21 cellular contexts compared by ENCODE assay signal in genomic region chr2:150413890-150414289, GRCh38.
DNase-seq lines count a peak whose midpoint lies in the region; ATAC-seq and TF ChIP-seq lines count a peak whose summit lies in the region.
"Had no signal": no experiment of that assay in that cellular context is flagged by ENCODE, and none has a peak within 500 bp of the region (broad histone marks: within the 10 kb centered on the region; RNA-seq: fewer than 3 reads in every experiment).

No MANE protein-coding gene starts in this region.

- CTCF ChIA-PET in IMR-90 (lab: Yijun Ruan, JAX): no interaction called here

- H3K18ac ChIP-seq in IMR-90 (ENCODE audit: low read depth, low read length): no peak overlapping the region

- peaks cover 7% of the 10 kb centered on the region for H3K4me1 ChIP-seq in IMR-90 (ENCODE audit: control insufficient read depth, insufficient read depth, low read length)

- POLR2A ChIA-PET in IMR-90 (lab: Charles Lee; ENCODE audit: unreplicated experiment): no interaction called here

- H4K20me1 ChIP-seq in IMR-90 (ENCODE audit: insufficient read depth, low read length): no peaks in the 10 kb centered on the region
- H4K20me1 ChIP-seq: BLaER1 had no signal

- H3K23ac ChIP-seq in IMR-90 (ENCODE audit: low read depth, low read length): no peak overlapping the region

- H2AFZ ChIP-seq in IMR-90 (replicated peaks; ENCODE audit: low read length, poor library complexity): no peak overlapping the region

- H2BK120ac ChIP-seq in IMR-90 (ENCODE audit: low read depth, low read length): no peak overlapping the region

- dilution Hi-C loops in IMR-90 (cut with HindIII; ENCODE audit: low sequenced_read_pairs, unreplicated experiment): no loop called here

- H2AK5ac ChIP-seq in IMR-90 (ENCODE audit: low read depth, low read length): no peak overlapping the region

- H3K9me1 ChIP-seq in IMR-90 (ENCODE audit: insufficient read depth, low read length): peaks cover 6% of the 10 kb centered on the region; the same call in 1 of the 2 replicates

- H3K4me3 ChIP-seq in IMR-90 (ENCODE audit: insufficient read depth, low read depth, low read length): no peak overlapping the region
- H3K4me3 ChIP-seq: BLaER1, MG63, SK-N-MC had no signal

- no peak overlapping the region for H4K5ac ChIP-seq in IMR-90 (ENCODE audit: low read depth, low read length)

- no peak overlapping the region for H4K91ac ChIP-seq in IMR-90 (ENCODE audit: insufficient read depth, low read depth, low read length)

- no peak for TF ChIP-seq CTCF in IMR-90 (conservative IDR thresholded peaks at IDR 0.05; ENCODE audit: low read depth, low read length)

- H3K4ac ChIP-seq in IMR-90 (ENCODE audit: low read depth, low read length): no peak overlapping the region

- no peaks in the 10 kb centered on the region for H3K36me3 Mint-ChIP-seq in activated naive CD8-positive, alpha-beta T cell treated with anti-CD3 and anti-CD28 coated beads for 36 hours
- H3K36me3 Mint-ChIP-seq: CD4-positive, CD25-positive, alpha-beta regulatory T cell had no signal

- no peak overlapping the region for H3K27ac Mint-ChIP-seq in activated naive CD8-positive, alpha-beta T cell treated with anti-CD3 and anti-CD28 coated beads for 36 hours
- H3K27ac Mint-ChIP-seq: CD4-positive, CD25-positive, alpha-beta regulatory T cell had no signal

- no peak for TF ChIP-seq RAD21 in IMR-90 (IDR thresholded peaks at IDR 0.05; ENCODE audit: low read length)

- peak overlapping the region; percentile 28; the same call in 1 of the 3 replicates for H2BK15ac ChIP-seq in IMR-90 (ENCODE audit: low read depth, low read length)

- no peak for DNase-seq in IMR-90
- DNase-seq in MV-4-11 (lab: John Stamatoyannopoulos, UW): peak; percentile 92
- peak; percentile 89 for DNase-seq in RPMI8226
- no peak for DNase-seq in activated naive CD8-positive, alpha-beta T cell treated with anti-CD3 and anti-CD28 coated beads for 36 hours
- no peak for DNase-seq in HT-29 (ENCODE audit: low spot score)
- no peak for DNase-seq in SHP77 (lab: John Stamatoyannopoulos, UW)
- DNase-seq in T-helper 2 cell: no peak
- DNase-seq: CD4-positive, CD25-positive, alpha-beta regulatory T cell; GOT3; HCEC 1CT; MG63; NCI-H1105 treated with DMSO at 0.1 percent for 48 hours; NCI-H2029; NCI-H446; NCI-H774; NK-92 treated with Interleukin-12 subunit alpha and Interleukin-12 subunit beta, amount 100 ng/mL, for 24 hours; SIG-M5 had no signal

- intact Hi-C loops in IMR-90 (cut with micrococcal nuclease): no loop called here

- H3K9ac ChIP-seq in IMR-90 (ENCODE audit: low read depth, low read length): no peak overlapping the region
- H3K9ac ChIP-seq: BLaER1 had no signal

- H2BK20ac ChIP-seq in IMR-90 (ENCODE audit: low read depth, low read length): 0 out of 2 replicates have a peak overlapping the region, but pooled peaks have one; percentile 25

- H3K27me3 ChIP-seq in IMR-90 (ENCODE audit: control insufficient read depth, insufficient read depth, low read length): no peaks in the 10 kb centered on the region
- H3K27me3 ChIP-seq: BLaER1, MG63 had no signal

- no peaks in the 10 kb centered on the region for H3K36me3 ChIP-seq in IMR-90 (ENCODE audit: control insufficient read depth, insufficient read depth, low read length)
- H3K36me3 ChIP-seq: BLaER1, MG63 had no signal

- no peak overlapping the region for H2BK5ac ChIP-seq in IMR-90 (ENCODE audit: low read depth, low read length, poor library complexity, severe bottlenecking)

- H3K14ac ChIP-seq in IMR-90 (replicated peaks; ENCODE audit: low read depth, low read length): no peak overlapping the region

- no peak for ATAC-seq in IMR-90 (ENCODE audit: low read depth)
- ATAC-seq: Panc1 had no signal

- in situ Hi-C loops in IMR-90 (cut with MboI; ENCODE audit: low sequenced_read_pairs): no loop called here

- no peaks in the 10 kb centered on the region for H3K79me1 ChIP-seq in IMR-90 (ENCODE audit: low read depth in 1 of 2, low read length in 2 of 2)

- H3K9me3 ChIP-seq in IMR-90 (ENCODE audit: control insufficient read depth, insufficient read depth, low read length): no peaks in the 10 kb centered on the region
- H3K9me3 ChIP-seq: BLaER1, MG63 had no signal

- H3K56ac ChIP-seq in IMR-90 (ENCODE audit: extremely low read depth, insufficient read depth, low read length): no peak overlapping the region

- no peaks in the 10 kb centered on the region for H3K4me1 Mint-ChIP-seq in activated naive CD8-positive, alpha-beta T cell treated with anti-CD3 and anti-CD28 coated beads for 36 hours

- H4K8ac ChIP-seq in IMR-90 (ENCODE audit: low read depth in 2 of 2, low read length in 2 of 2): no peak overlapping the region

- H3K9me3 Mint-ChIP-seq in activated naive CD8-positive, alpha-beta T cell treated with anti-CD3 and anti-CD28 coated beads for 36 hours: no peaks in the 10 kb centered on the region

- no TSS peak for BruUV-seq in IMR-90 (replicated peaks; lab: Mats Ljungman, UMichigan)

- H2AK9ac ChIP-seq in IMR-90 (replicated peaks; ENCODE audit: low read depth, low read length, poor library complexity): no peak overlapping the region

- H3K27me3 Mint-ChIP-seq in activated naive CD8-positive, alpha-beta T cell treated with anti-CD3 and anti-CD28 coated beads for 36 hours: no peaks in the 10 kb centered on the region
- H3K27me3 Mint-ChIP-seq: CD4-positive, CD25-positive, alpha-beta regulatory T cell had no signal

- no CpG with 5 or more reads among the region's 2 CpGs for WGBS in IMR-90 (ENCODE audit: extremely low coverage in 2 of 2, insufficient read length in 1 of 2), 2 experiments

- TF ChIP-seq POLR2A in IMR-90 (IDR thresholded peaks at IDR 0.05; ENCODE audit: low read depth, low read length): no peak

- H3K4me3 Mint-ChIP-seq in activated naive CD8-positive, alpha-beta T cell treated with anti-CD3 and anti-CD28 coated beads for 36 hours: no peak overlapping the region
- H3K4me3 Mint-ChIP-seq: CD4-positive, CD25-positive, alpha-beta regulatory T cell had no signal

- no peak overlapping the region for H3K4me2 ChIP-seq in IMR-90 (ENCODE audit: low read depth, low read length)
- H3K4me2 ChIP-seq: BLaER1 had no signal

- no peak overlapping the region for H3K27ac ChIP-seq in IMR-90 (ENCODE audit: insufficient read depth, low read length)
- H3K27ac ChIP-seq: BLaER1, HL-60, SK-N-MC had no signal

TF ChIP-seq in IMR-90, 13 proteins besides CTCF, POLR2A, EP300 and RAD21:
- no peak for TF ChIP-seq NFE2L2 (IDR thresholded peaks at IDR 0.05; ENCODE audit: low read depth, low read length)

Comparison
In these comparisons a context has a peak if more than half of its experiments do, and no peak if none do; other contexts are left out.
1. DNase-seq: peak in MV-4-11 (single experiment) and RPMI8226 (single experiment); none in IMR-90 (single experiment), activated naive CD8-positive, alpha-beta T cell treated with anti-CD3 and anti-CD28 coated beads for 36 hours (single experiment), HT-29 (single experiment), SHP77 (0 of 2) and T-helper 2 cell (0 of 5).